Comparison of ENCODE assay signal across 9 cellular contexts in the genomic region with DNA sequence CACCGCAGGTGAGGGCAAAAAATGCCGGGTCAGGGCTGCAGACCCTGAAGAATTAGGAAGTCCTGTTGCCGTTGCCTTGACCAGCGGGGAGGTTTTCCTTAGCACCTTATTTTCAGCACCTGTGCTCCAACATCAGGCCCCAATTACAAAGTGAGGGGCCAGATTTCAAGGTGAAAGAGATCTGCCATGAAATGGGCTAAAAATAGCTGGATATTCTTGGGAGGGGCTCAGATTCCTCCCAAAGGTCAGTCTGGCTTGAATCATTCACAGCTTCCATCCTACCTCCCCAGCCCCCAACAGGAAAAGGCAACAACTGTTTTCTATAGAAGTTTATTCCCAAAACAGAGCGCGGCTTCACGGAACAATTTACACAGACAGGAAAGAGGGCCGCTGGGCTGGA. TPM values are rescaled to one million over a fixed set of nuclear protein-coding genes. Genes with fewer than 3 reads are reported as not detected.
A peak's percentile ranks its signal among the peaks of the same experiment; 100 is the strongest.
DNase-seq lines count a peak whose midpoint lies in the region; ATAC-seq and FAIRE-seq lines count a peak whose summit lies in the region.
"Had no signal": no experiment of that assay in that cellular context is flagged by ENCODE, and none has a peak within 500 bp of the region (broad histone marks: within the 10 kb centered on the region; RNA-seq: fewer than 3 reads in every experiment).

No MANE protein-coding gene starts in this region.

- H3K27me3 ChIP-seq in HUES48 (ENCODE audit: control insufficient read depth, insufficient read depth, low read length) = no peaks in the 10 kb centered on the region
- no peaks in the 10 kb centered on the region for H3K27me3 ChIP-seq in iPS-20b (ENCODE audit: insufficient read depth, low read length)

- H3K9me3 ChIP-seq in HUES48 (ENCODE audit: control insufficient read depth, insufficient read depth, low read length) (no peaks in the 10 kb centered on the region), iPS-20b (ENCODE audit: insufficient read depth, low read depth, low read length) (no peaks in the 10 kb centered on the region)

- H3K36me3 Mint-ChIP-seq in activated naive CD4-positive, alpha-beta T cell treated with anti-CD3 and anti-CD28 coated beads, Interleukin-2, amount 50 U/mL, for 72 hours = peaks cover 0 to 5% of the 10 kb centered on the region in 2 donors
- H3K36me3 Mint-ChIP-seq in stimulated activated memory B cell treated with anti-CD40 and anti-IgM and Interleukin-4, amounts not matched to agents 10 μg/mL and 1 μg/mL and 100 μg/mL, for 72 hours = peaks cover 19% of the 10 kb centered on the region

- no peak for DNase-seq in activated naive CD4-positive, alpha-beta T cell treated with anti-CD3 and anti-CD28 coated beads, Interleukin-2, amount 50 U/mL, for 72 hours (ENCODE audit: low spot score in 2 of 2)
- no peak for DNase-seq in RCC 7860 (ENCODE audit: low spot score)
- no peak for DNase-seq in NK-92 (lab: John Stamatoyannopoulos, UW; ENCODE audit: unreplicated experiment)
- DNase-seq in central memory CD4-positive, alpha-beta T cell = no peak
- DNase-seq in activated CD4-positive, alpha-beta T cell treated with anti-CD3 and anti-CD28 coated beads for 1 hour = no peak
- DNase-seq: activated CD8-positive, alpha-beta memory T cell treated with anti-CD3 and anti-CD28 coated beads, Interleukin-2, amount 50 U/mL, for 4 hours had no signal

- H3K4me1 ChIP-seq in HUES48 (ENCODE audit: control insufficient read depth, insufficient read depth, low read length) (peaks cover 15% of the 10 kb centered on the region), iPS-20b (ENCODE audit: insufficient read depth, low read length) (peaks cover 15% of the 10 kb centered on the region; the same call in 1 of the 2 replicates)

- peaks cover 18% of the 10 kb centered on the region for H3K4me1 Mint-ChIP-seq in stimulated activated memory B cell treated with anti-CD40 and anti-IgM and Interleukin-4, amounts not matched to agents 10 μg/mL and 1 μg/mL and 100 μg/mL, for 72 hours

- no peak for FAIRE-seq in RCC 7860 (lab: Jason Lieb, UNC)

- H3K27ac ChIP-seq in HUES48 (ENCODE audit: low read depth, low read length) = peak overlapping the region; percentile 83
- peak overlapping the region; percentile 62 for H3K27ac ChIP-seq in iPS-20b (ENCODE audit: low read length)

- H3K36me3 ChIP-seq in HUES48 (ENCODE audit: control insufficient read depth, insufficient read depth, low read length) = peaks cover 57% of the 10 kb centered on the region
- H3K36me3 ChIP-seq in iPS-20b (ENCODE audit: insufficient read depth, low read depth, low read length) = peaks cover 42% of the 10 kb centered on the region

- H3K9me3 Mint-ChIP-seq in activated naive CD4-positive, alpha-beta T cell treated with anti-CD3 and anti-CD28 coated beads, Interleukin-2, amount 50 U/mL, for 72 hours = no peaks in the 10 kb centered on the region
- no peaks in the 10 kb centered on the region for H3K9me3 Mint-ChIP-seq in stimulated activated memory B cell treated with anti-CD40 and anti-IgM and Interleukin-4, amounts not matched to agents 10 μg/mL and 1 μg/mL and 100 μg/mL, for 72 hours

- H3K4me3 ChIP-seq in HUES48 (ENCODE audit: low read depth, low read length) (peak overlapping the region; percentile 94), iPS-20b (ENCODE audit: low read length) (peak overlapping the region; percentile 81)

- H3K27me3 Mint-ChIP-seq in stimulated activated memory B cell treated with anti-CD40 and anti-IgM and Interleukin-4, amounts not matched to agents 10 μg/mL and 1 μg/mL and 100 μg/mL, for 72 hours = peaks cover 6% of the 10 kb centered on the region

- peak overlapping the region; percentile 93 for H3K4me3 Mint-ChIP-seq in stimulated activated memory B cell treated with anti-CD40 and anti-IgM and Interleukin-4, amounts not matched to agents 10 μg/mL and 1 μg/mL and 100 μg/mL, for 72 hours

- ATAC-seq in activated naive CD4-positive, alpha-beta T cell treated with anti-CD3 and anti-CD28 coated beads, Interleukin-2, amount 50 U/mL, for 72 hours = no peak
- no peak for ATAC-seq in stimulated activated memory B cell treated with anti-CD40 and anti-IgM and Interleukin-4, amounts not matched to agents 10 μg/mL and 1 μg/mL and 100 μg/mL, for 72 hours

- peak overlapping the region; percentile 22 to 83 for H3K27ac Mint-ChIP-seq in activated naive CD4-positive, alpha-beta T cell treated with anti-CD3 and anti-CD28 coated beads, Interleukin-2, amount 50 U/mL, for 72 hours
- H3K27ac Mint-ChIP-seq in stimulated activated memory B cell treated with anti-CD40 and anti-IgM and Interleukin-4, amounts not matched to agents 10 μg/mL and 1 μg/mL and 100 μg/mL, for 72 hours = peak overlapping the region; percentile 81

- H3K9ac ChIP-seq in HUES48 (ENCODE audit: low read depth, low read length) (no peak overlapping the region), iPS-20b (ENCODE audit: low read depth, low read length) (peak overlapping the region; percentile 80; the same call in 1 of the 2 replicates)

RNA-seq across cellular contexts. Expression of gene SLC26A6, which starts 0.9 kb away (rescaled TPM):
- 100 to 1,000 TPM in 1 of 2 donors, 10 to 100 TPM in 1; 38.3 to 110 TPM for total RNA-seq in activated naive CD4-positive, alpha-beta T cell treated with anti-CD3 and anti-CD28 coated beads, Interleukin-2, amount 50 U/mL, for 72 hours

RNA-seq across cellular contexts. Expression of gene TMEM89, which starts 14.6 kb away (rescaled TPM):
- total RNA-seq in activated naive CD4-positive, alpha-beta T cell treated with anti-CD3 and anti-CD28 coated beads, Interleukin-2, amount 50 U/mL, for 72 hours = under 1 TPM in 1 of 2 donors, not detected in 1; 0.36 TPM

RNA-seq across cellular contexts. Expression of gene CELSR3, which starts 26.5 kb away (rescaled TPM):
- total RNA-seq in activated naive CD4-positive, alpha-beta T cell treated with anti-CD3 and anti-CD28 coated beads, Interleukin-2, amount 50 U/mL, for 72 hours = 10 to 100 TPM; 12.6 to 13.1 TPM

RNA-seq across cellular contexts. Expression of gene UQCRC1, which starts 26.7 kb away (rescaled TPM):
- 100 to 1,000 TPM; 257 to 269 TPM for total RNA-seq in activated naive CD4-positive, alpha-beta T cell treated with anti-CD3 and anti-CD28 coated beads, Interleukin-2, amount 50 U/mL, for 72 hours

RNA-seq across cellular contexts. Expression of gene COL7A1, which starts 41.0 kb away (rescaled TPM):
- total RNA-seq in activated naive CD4-positive, alpha-beta T cell treated with anti-CD3 and anti-CD28 coated beads, Interleukin-2, amount 50 U/mL, for 72 hours = 1 to 10 TPM; 3.2 to 5.5 TPM
